10 cellular contexts compared by ENCODE assay signal in genomic region chr12:124007810-124008570, GRCh38. TPM values are rescaled to one million over a fixed set of nuclear protein-coding genes. Genes with fewer than 3 reads are reported as not detected.
DNase-seq lines count a peak whose midpoint lies in the region; ATAC-seq lines count a peak whose summit lies in the region.
"Had no signal": no experiment of that assay in that cellular context is flagged by ENCODE, and none has a peak within 500 bp of the region (broad histone marks: within the 10 kb centered on the region; RNA-seq: fewer than 3 reads in every experiment).

No MANE protein-coding gene starts in this region.

- no peaks in the 10 kb centered on the region for H3K27me3 ChIP-seq in naive thymus-derived CD4-positive, alpha-beta T cell (ENCODE audit: control insufficient read depth in 2 of 2, insufficient read depth in 2 of 2, low read length in 2 of 2)
- H3K27me3 ChIP-seq in H7 (ENCODE audit: control insufficient read depth, insufficient read depth, low read length): no peaks in the 10 kb centered on the region

- CTCF ChIA-PET in naive thymus-derived CD4-positive, alpha-beta T cell (lab: Charles Lee): no interaction called here

- peak overlapping the region; percentile 35 for H3K27ac Mint-ChIP-seq in activated naive CD8-positive, alpha-beta T cell treated with anti-CD3 and anti-CD28 coated beads for 36 hours
- H3K27ac Mint-ChIP-seq in naive thymus-derived CD4-positive, alpha-beta T cell: peak overlapping the region; percentile 8 to 67 (median 53)

- H3K4me3 Mint-ChIP-seq in activated naive CD8-positive, alpha-beta T cell treated with anti-CD3 and anti-CD28 coated beads for 36 hours: peak overlapping the region; percentile 3
- H3K4me3 Mint-ChIP-seq in naive thymus-derived CD4-positive, alpha-beta T cell: peak overlapping the region; percentile 19 to 79 (median 59)
- H3K4me3 Mint-ChIP-seq: activated naive CD4-positive, alpha-beta T cell treated with anti-CD3 and anti-CD28 coated beads, Interleukin-2, amount 50 U/mL, for 24 hours had no signal

- peaks cover 30% of the 10 kb centered on the region for H3K36me3 Mint-ChIP-seq in activated naive CD8-positive, alpha-beta T cell treated with anti-CD3 and anti-CD28 coated beads for 36 hours
- peaks cover 15 to 25% (median 17%) of the 10 kb centered on the region in 5 donors for H3K36me3 Mint-ChIP-seq in naive thymus-derived CD4-positive, alpha-beta T cell

- H3K9me3 ChIP-seq in naive thymus-derived CD4-positive, alpha-beta T cell (ENCODE audit: control insufficient read depth in 2 of 3, low read length in 3 of 3): no peaks in the 10 kb centered on the region

- peak; percentile 57 for DNase-seq in NCI-H2029 (lab: John Stamatoyannopoulos, UW)
- no peak for DNase-seq in NCI-H2029 treated with DMSO at 0.1 percent for 48 hours (lab: John Stamatoyannopoulos, UW)
- DNase-seq in KBM-7: peak; percentile 39
- no peak for DNase-seq in activated naive CD8-positive, alpha-beta T cell treated with anti-CD3 and anti-CD28 coated beads for 36 hours
- DNase-seq in naive thymus-derived CD4-positive, alpha-beta T cell: peak in 1 of 9 donors; percentile 6
- DNase-seq in H7: no peak
- no peak for DNase-seq in NCI-H1694 (lab: John Stamatoyannopoulos, UW)
- DNase-seq in NCI-H1930 (lab: John Stamatoyannopoulos, UW): no peak

- intact Hi-C loops in naive thymus-derived CD4-positive, alpha-beta T cell (cut with micrococcal nuclease): loop anchor here in 1 of 2 donors (1.0 kb wide), 1 partner anchor 24 kb away; no protein-coding TSS in a partner anchor

- no peak overlapping the region for H3K4me3 ChIP-seq in naive thymus-derived CD4-positive, alpha-beta T cell (ENCODE audit: low read length)
- no peak overlapping the region for H3K4me3 ChIP-seq in H7 (ENCODE audit: insufficient read depth, low read depth, low read length)

- H3K4me1 Mint-ChIP-seq in activated naive CD8-positive, alpha-beta T cell treated with anti-CD3 and anti-CD28 coated beads for 36 hours: peaks cover 32% of the 10 kb centered on the region
- peaks cover 36 to 46% (median 38%) of the 10 kb centered on the region in 7 donors for H3K4me1 Mint-ChIP-seq in naive thymus-derived CD4-positive, alpha-beta T cell

- peaks cover 0 to 30% of the 10 kb centered on the region in 2 donors for H3K4me1 ChIP-seq in naive thymus-derived CD4-positive, alpha-beta T cell (ENCODE audit: control insufficient read depth in 2 of 2, insufficient read depth in 2 of 2, low read length in 2 of 2)

- no peaks in the 10 kb centered on the region for H3K27me3 Mint-ChIP-seq in activated naive CD8-positive, alpha-beta T cell treated with anti-CD3 and anti-CD28 coated beads for 36 hours
- no peaks in the 10 kb centered on the region for H3K27me3 Mint-ChIP-seq in naive thymus-derived CD4-positive, alpha-beta T cell
- H3K27me3 Mint-ChIP-seq: activated naive CD4-positive, alpha-beta T cell treated with anti-CD3 and anti-CD28 coated beads, Interleukin-2, amount 50 U/mL, for 24 hours had no signal

- in situ Hi-C loops in KBM-7 (cut with MboI; ENCODE audit: low pct_unique_long_range_greater_than_20kb, low sequenced_read_pairs): no loop called here

- POLR2A ChIA-PET in naive thymus-derived CD4-positive, alpha-beta T cell (lab: Charles Lee): no interaction called here

- H3K27ac ChIP-seq in naive thymus-derived CD4-positive, alpha-beta T cell (ENCODE audit: low read depth, low read length): no peak overlapping the region
- H3K27ac ChIP-seq: 22Rv1 had no signal

- H3K9me3 Mint-ChIP-seq in activated naive CD8-positive, alpha-beta T cell treated with anti-CD3 and anti-CD28 coated beads for 36 hours: no peaks in the 10 kb centered on the region
- no peaks in the 10 kb centered on the region for H3K9me3 Mint-ChIP-seq in naive thymus-derived CD4-positive, alpha-beta T cell
- H3K9me3 Mint-ChIP-seq: activated naive CD4-positive, alpha-beta T cell treated with anti-CD3 and anti-CD28 coated beads, Interleukin-2, amount 50 U/mL, for 24 hours had no signal

- ATAC-seq in naive thymus-derived CD4-positive, alpha-beta T cell: peak; percentile 39

- H3K36me3 ChIP-seq in naive thymus-derived CD4-positive, alpha-beta T cell (ENCODE audit: control insufficient read depth in 2 of 3, insufficient read depth in 3 of 3, low read length in 3 of 3): peaks cover 0 to 19% (median 6%) of the 10 kb centered on the region in 3 experiments
- peaks cover 5% of the 10 kb centered on the region for H3K36me3 ChIP-seq in H7 (replicated peaks; ENCODE audit: control insufficient read depth, insufficient read depth, low read length)

RNA-seq across cellular contexts. Expression of gene ZNF664, which starts 35.0 kb away (rescaled TPM):
- 10 to 100 TPM; 54.4 to 56.8 TPM for total RNA-seq in activated naive CD8-positive, alpha-beta T cell treated with anti-CD3 and anti-CD28 coated beads for 36 hours
- total RNA-seq in naive thymus-derived CD4-positive, alpha-beta T cell: 10 to 100 TPM; 25.0 to 57.5 (median 45.8) TPM
- 10 to 100 TPM in 1 of 2 donors, 1 to 10 TPM in 1; 7.9 to 11.6 TPM for polyA plus RNA-seq in naive thymus-derived CD4-positive, alpha-beta T cell
- total RNA-seq in H7 (2014; rRNA removed; shearing (Covaris generic)): 60.3 and 62.0 TPM in 2 replicates

RNA-seq across cellular contexts. Expression of gene CCDC92, which starts 35.4 kb away (rescaled TPM):
- 1 to 10 TPM; 4.8 to 5.0 TPM for total RNA-seq in activated naive CD8-positive, alpha-beta T cell treated with anti-CD3 and anti-CD28 coated beads for 36 hours
- total RNA-seq in naive thymus-derived CD4-positive, alpha-beta T cell: 10 to 100 TPM; 17.3 to 24.9 (median 23.0) TPM
- polyA plus RNA-seq in naive thymus-derived CD4-positive, alpha-beta T cell: 10 to 100 TPM; 19.0 to 34.4 TPM
- 5.2 and 6.1 TPM in 2 replicates for total RNA-seq in H7 (2014; rRNA removed; shearing (Covaris generic))

Comparison
In these comparisons a context has a peak if more than half of its experiments do, and no peak if none do; other contexts are left out.
1. DNase-seq: peak in NCI-H2029 (single experiment) and KBM-7 (single experiment); none in NCI-H2029 treated with DMSO at 0.1 percent for 48 hours (single experiment), activated naive CD8-positive, alpha-beta T cell treated with anti-CD3 and anti-CD28 coated beads for 36 hours (single experiment), H7 (single experiment), NCI-H1694 (single experiment) and NCI-H1930 (0 of 2).